1 cellular context compared by ENCODE assay signal in the genomic region with DNA sequence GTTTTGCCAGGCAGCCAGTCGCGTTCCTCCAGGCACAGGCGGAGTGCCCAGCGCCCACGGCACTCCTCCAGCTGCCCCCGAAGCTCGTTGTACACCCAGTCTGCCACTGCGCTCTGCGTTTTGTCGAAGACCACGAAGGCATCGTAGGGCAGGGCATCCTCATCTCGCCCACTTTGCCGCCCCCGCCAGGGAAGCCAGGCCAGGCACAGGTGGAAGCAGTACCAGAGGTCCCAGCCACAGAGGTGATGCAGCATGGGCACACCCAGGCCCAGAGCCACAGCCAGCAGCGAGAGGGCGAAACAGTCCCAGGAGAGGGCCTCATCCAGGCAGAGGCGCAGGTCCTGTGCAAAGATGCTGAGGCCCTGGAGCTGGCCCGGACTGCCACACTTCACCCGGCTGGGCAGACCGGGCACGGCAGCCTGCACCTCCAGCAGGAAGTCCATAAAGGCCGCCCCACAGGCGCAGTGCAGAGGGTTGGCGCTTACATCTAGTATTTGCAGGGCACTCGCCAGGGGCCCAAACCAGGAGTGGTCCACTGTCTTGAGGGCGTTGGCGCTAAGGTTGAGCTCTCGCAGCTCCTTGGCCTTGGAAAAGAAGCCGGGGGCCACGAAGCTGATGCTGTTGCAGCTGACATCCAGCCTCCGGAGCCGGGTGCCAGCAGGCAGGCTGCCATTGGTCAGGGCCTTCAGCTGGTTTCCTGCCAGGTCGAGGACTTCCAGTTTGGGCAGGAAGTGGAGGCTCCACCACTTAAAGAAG.
TF ChIP-seq lines count a peak whose summit lies in the region.

No MANE protein-coding gene starts in this region.

TF ChIP-seq in IMR-90, 13 proteins besides CTCF, POLR2A, EP300 and RAD21:
- no peak for TF ChIP-seq RCOR1 (IDR thresholded peaks at IDR 0.05; ENCODE audit: insufficient replicate concordance, low read length)
- no peak for TF ChIP-seq CHD1 (IDR thresholded peaks at IDR 0.05; ENCODE audit: low read depth, low read length)
- TF ChIP-seq, protein P1, sequence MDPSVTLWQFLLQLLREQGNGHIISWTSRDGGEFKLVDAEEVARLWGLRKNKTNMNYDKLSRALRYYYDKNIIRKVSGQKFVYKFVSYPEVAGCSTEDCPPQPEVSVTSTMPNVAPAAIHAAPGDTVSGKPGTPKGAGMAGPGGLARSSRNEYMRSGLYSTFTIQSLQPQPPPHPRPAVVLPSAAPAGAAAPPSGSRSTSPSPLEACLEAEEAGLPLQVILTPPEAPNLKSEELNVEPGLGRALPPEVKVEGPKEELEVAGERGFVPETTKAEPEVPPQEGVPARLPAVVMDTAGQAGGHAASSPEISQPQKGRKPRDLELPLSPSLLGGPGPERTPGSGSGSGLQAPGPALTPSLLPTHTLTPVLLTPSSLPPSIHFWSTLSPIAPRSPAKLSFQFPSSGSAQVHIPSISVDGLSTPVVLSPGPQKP (IDR thresholded peaks at IDR 0.05; ENCODE audit: borderline replicate concordance, low read depth, low read length), result no peak
- no peak for TF ChIP-seq FOS (IDR thresholded peaks at IDR 0.05; ENCODE audit: low read depth, low read length)
- TF ChIP-seq, protein P2, sequence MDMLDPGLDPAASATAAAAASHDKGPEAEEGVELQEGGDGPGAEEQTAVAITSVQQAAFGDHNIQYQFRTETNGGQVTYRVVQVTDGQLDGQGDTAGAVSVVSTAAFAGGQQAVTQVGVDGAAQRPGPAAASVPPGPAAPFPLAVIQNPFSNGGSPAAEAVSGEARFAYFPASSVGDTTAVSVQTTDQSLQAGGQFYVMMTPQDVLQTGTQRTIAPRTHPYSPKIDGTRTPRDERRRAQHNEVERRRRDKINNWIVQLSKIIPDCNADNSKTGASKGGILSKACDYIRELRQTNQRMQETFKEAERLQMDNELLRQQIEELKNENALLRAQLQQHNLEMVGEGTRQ (IDR thresholded peaks at IDR 0.05; ENCODE audit: low read depth, low read length), result no peak
- TF ChIP-seq MAZ (IDR thresholded peaks at IDR 0.05; ENCODE audit: borderline replicate concordance, low read depth, low read length), result no peak
- TF ChIP-seq BHLHE40 (IDR thresholded peaks at IDR 0.05; ENCODE audit: low read depth, low read length), result no peak
- TF ChIP-seq SMC3 (IDR thresholded peaks at IDR 0.05; ENCODE audit: low read depth, low read length), result no peak
- no peak for TF ChIP-seq RFX5 (IDR thresholded peaks at IDR 0.05; ENCODE audit: low read depth, low read length)
